ENCODE assay signal across 9 cellular contexts in genomic region chr1:237386362-237387143, GRCh38.
DNase-seq lines count a peak whose midpoint lies in the region; ATAC-seq and TF ChIP-seq lines count a peak whose summit lies in the region.
"Had no signal": no experiment of that assay in that cellular context is flagged by ENCODE, and none has a peak within 500 bp of the region (broad histone marks: within the 10 kb centered on the region; RNA-seq: fewer than 3 reads in every experiment).

No MANE protein-coding gene starts in this region.

- ATAC-seq in HG02798 (IDR thresholded peaks at IDR 0.05; ENCODE audit: poor library complexity, unreplicated experiment) (peak; percentile 54), GM21737 (IDR thresholded peaks at IDR 0.05; ENCODE audit: unreplicated experiment) (no peak)
- no peak for ATAC-seq in activated naive CD4-positive, alpha-beta T cell treated with anti-CD3 and anti-CD28 coated beads, Interleukin-2, amount 50 U/mL, for 72 hours
- ATAC-seq in CD8-positive, alpha-beta T cell: no peak
- ATAC-seq: naive thymus-derived CD8-positive, alpha-beta T cell had no signal

- no peak overlapping the region for H3K27ac Mint-ChIP-seq in activated naive CD4-positive, alpha-beta T cell treated with anti-CD3 and anti-CD28 coated beads, Interleukin-2, amount 50 U/mL, for 72 hours
- H3K27ac Mint-ChIP-seq in CD8-positive, alpha-beta T cell: no peak overlapping the region
- H3K27ac Mint-ChIP-seq: naive thymus-derived CD8-positive, alpha-beta T cell had no signal

- DNase-seq in DMS 273 (lab: John Stamatoyannopoulos, UW; ENCODE audit: unreplicated experiment) (peak; percentile 73), SHP77 (lab: John Stamatoyannopoulos, UW) (peak; percentile 2 to 7), globus pallidus (ENCODE audit: low spot score) (peak; percentile 11), uterus (no peak)
- no peak for DNase-seq in activated naive CD4-positive, alpha-beta T cell treated with anti-CD3 and anti-CD28 coated beads, Interleukin-2, amount 50 U/mL, for 72 hours (ENCODE audit: low spot score in 2 of 2)
- no peak for DNase-seq in CD8-positive, alpha-beta T cell

- CTCF ChIA-PET in CD8-positive, alpha-beta T cell (lab: Charles Lee): interaction anchor here (0.7 to 1.3 kb wide), 4 partner anchors 18 to 1278 kb away, joined by 3 read pairs; no protein-coding TSS in a partner anchor

- peak; percentile 38 to 42 (median 42) for TF ChIP-seq CTCF in uterus (IDR thresholded peaks at IDR 0.05)
- TF ChIP-seq CTCF in CD8-positive, alpha-beta T cell (IDR thresholded peaks at IDR 0.05): no peak

- no peaks in the 10 kb centered on the region for H3K9me3 Mint-ChIP-seq in activated naive CD4-positive, alpha-beta T cell treated with anti-CD3 and anti-CD28 coated beads, Interleukin-2, amount 50 U/mL, for 72 hours
- H3K9me3 Mint-ChIP-seq in CD8-positive, alpha-beta T cell: no peaks in the 10 kb centered on the region
- H3K9me3 Mint-ChIP-seq: naive thymus-derived CD8-positive, alpha-beta T cell had no signal

- H3K27me3 ChIP-seq in uterus: no peaks in the 10 kb centered on the region
- H3K27me3 ChIP-seq in CD8-positive, alpha-beta T cell (ENCODE audit: insufficient read depth, low read length): no peaks in the 10 kb centered on the region

- no peaks in the 10 kb centered on the region for H3K36me3 Mint-ChIP-seq in activated naive CD4-positive, alpha-beta T cell treated with anti-CD3 and anti-CD28 coated beads, Interleukin-2, amount 50 U/mL, for 72 hours
- H3K36me3 Mint-ChIP-seq in CD8-positive, alpha-beta T cell: no peaks in the 10 kb centered on the region
- H3K36me3 Mint-ChIP-seq: naive thymus-derived CD8-positive, alpha-beta T cell had no signal

- H3K4me3 ChIP-seq in uterus: no peak overlapping the region
- no peak overlapping the region for H3K4me3 ChIP-seq in CD8-positive, alpha-beta T cell (ENCODE audit: low read depth, low read length)

- H3K27ac ChIP-seq in uterus: no peak overlapping the region
- H3K27ac ChIP-seq in CD8-positive, alpha-beta T cell (ENCODE audit: low read depth, low read length): no peak overlapping the region

- TF ChIP-seq POLR2A in uterus (IDR thresholded peaks at IDR 0.05): no peak

- POLR2A ChIA-PET in CD8-positive, alpha-beta T cell (lab: Charles Lee): no interaction called here

- intact Hi-C loops in uterus (cut with DNase I; ENCODE audit: low total_unique reads): no loop called here
- intact Hi-C loops in CD8-positive, alpha-beta T cell (cut with DNase I, micrococcal nuclease): loop anchor here (5.0 to 10.0 kb wide), 4 partner anchors 622 to 1284 kb away; no protein-coding TSS in a partner anchor

- no peak overlapping the region for H3K4me3 Mint-ChIP-seq in CD8-positive, alpha-beta T cell
- H3K4me3 Mint-ChIP-seq: naive thymus-derived CD8-positive, alpha-beta T cell had no signal

- peaks cover 5% of the 10 kb centered on the region for H3K27me3 Mint-ChIP-seq in CD8-positive, alpha-beta T cell (ENCODE audit: low read depth)

- H3K9me3 ChIP-seq in uterus: no peaks in the 10 kb centered on the region
- no peaks in the 10 kb centered on the region for H3K9me3 ChIP-seq in CD8-positive, alpha-beta T cell (ENCODE audit: low read length)

- no peaks in the 10 kb centered on the region for H3K36me3 ChIP-seq in uterus
- no peaks in the 10 kb centered on the region for H3K36me3 ChIP-seq in CD8-positive, alpha-beta T cell (ENCODE audit: insufficient read depth, low read length)

- H3K4me1 ChIP-seq in uterus: no peaks in the 10 kb centered on the region
- H3K4me1 ChIP-seq in CD8-positive, alpha-beta T cell (ENCODE audit: insufficient read depth, low read length): no peaks in the 10 kb centered on the region

- no peaks in the 10 kb centered on the region for H3K4me1 Mint-ChIP-seq in CD8-positive, alpha-beta T cell (ENCODE audit: low read depth)
- H3K4me1 Mint-ChIP-seq: naive thymus-derived CD8-positive, alpha-beta T cell had no signal

Comparison
In these comparisons a context has a peak if more than half of its experiments do, and no peak if none do; other contexts are left out.
1. DNase-seq: peak in DMS 273 (single experiment), SHP77 (2 of 2) and globus pallidus (single experiment); none in uterus (0 of 2), activated naive CD4-positive, alpha-beta T cell treated with anti-CD3 and anti-CD28 coated beads, Interleukin-2, amount 50 U/mL, for 72 hours (0 of 2) and CD8-positive, alpha-beta T cell (0 of 7).